Comparison of ENCODE assay signal across 8 cellular contexts in genomic region chr3:42572278-42572677, GRCh38. TPM values are rescaled to one million over a fixed set of nuclear protein-coding genes. Genes with fewer than 3 reads are reported as not detected.
DNase-seq lines count a peak whose midpoint lies in the region; TF ChIP-seq lines count a peak whose summit lies in the region.

No MANE protein-coding gene starts in this region.

- no peak for TF ChIP-seq EP300 in ovary (IDR thresholded peaks at IDR 0.05)

- intact Hi-C loops in A673 (cut with micrococcal nuclease; ENCODE audit: unreplicated experiment) (loop anchor here (10.0 kb wide), 1 partner anchor 173 kb away; no protein-coding TSS in a partner anchor), adrenal gland (cut with DNase I) (no loop called here), ovary (cut with DNase I) (no loop called here)

- TF ChIP-seq POLR2A in adrenal gland (IDR thresholded peaks at IDR 0.05) (no peak), ovary (IDR thresholded peaks at IDR 0.05) (no peak)

- WGBS in adrenal gland, 4 donors = 73 to 84% (median 74%) methylated on average over 3 of the region's 3 CpGs
- 68 to 76% (median 74%) methylated on average over 3 of the region's 3 CpGs for WGBS in ovary, 3 donors

- H3K79me2 ChIP-seq in Loucy (ENCODE audit: insufficient read depth, low read length) = no peaks in the 10 kb centered on the region

- TF ChIP-seq CTCF in A673 (conservative IDR thresholded peaks at IDR 0.05; ENCODE audit: low read depth, low read length) (peak; percentile 39; the same call in 1 of the 2 replicates), Loucy (conservative IDR thresholded peaks at IDR 0.05; ENCODE audit: low read length) (peak; percentile 81), adrenal gland (IDR thresholded peaks at IDR 0.05) (peak in 4 of 6 experiments; percentile 15 to 33 (median 21)), ovary (IDR thresholded peaks at IDR 0.05) (no peak)

- CTCF ChIA-PET in A673 (lab: Charles Lee) = no interaction called here

- H3K36me3 ChIP-seq in A673 (ENCODE audit: insufficient read depth, low read length, poor library complexity, severe bottlenecking) (peaks cover 11% of the 10 kb centered on the region), Loucy (ENCODE audit: insufficient read depth, low read length) (peaks cover 6% of the 10 kb centered on the region; the same call in 1 of the 2 replicates), adrenal gland (replicated peaks in 1 of 2) (peaks cover 0 to 13% of the 10 kb centered on the region in 2 donors), ovary (no peaks in the 10 kb centered on the region)

- H3K27me3 ChIP-seq in A673 (replicated peaks; ENCODE audit: insufficient read depth, low read depth, low read length, poor library complexity) (no peaks in the 10 kb centered on the region), Loucy (ENCODE audit: insufficient read depth, low read length, poor library complexity, severe bottlenecking) (no peaks in the 10 kb centered on the region), adrenal gland (no peaks in the 10 kb centered on the region), ovary (no peaks in the 10 kb centered on the region)

- H3K4me1 ChIP-seq in A673 (ENCODE audit: insufficient read depth, low read length, poor library complexity, severe bottlenecking) (no peaks in the 10 kb centered on the region), Loucy (ENCODE audit: insufficient read depth, low read length, poor library complexity, severe bottlenecking) (no peaks in the 10 kb centered on the region), adrenal gland (replicated peaks in 1 of 2) (no peaks in the 10 kb centered on the region), ovary (ENCODE audit: insufficient read depth) (no peaks in the 10 kb centered on the region)

- no TSS peak for BruUV-seq in A673 (replicated peaks; lab: Mats Ljungman, UMichigan)

- H3K4me3 ChIP-seq in A673 (ENCODE audit: low read depth, low read length, poor library complexity, severe bottlenecking) (no peak overlapping the region), Loucy (ENCODE audit: low read length, poor library complexity, severe bottlenecking) (no peak overlapping the region), adrenal gland (no peak overlapping the region), ovary (no peak overlapping the region)

- POLR2A ChIA-PET in A673 (lab: Charles Lee; ENCODE audit: low non-redundant PET) = no interaction called here

- no peak overlapping the region for H2AFZ ChIP-seq in Loucy (ENCODE audit: low read length)

- no peaks in the 10 kb centered on the region for H3K9me2 ChIP-seq in Loucy (replicated peaks; ENCODE audit: low read depth, low read length)

- peaks cover 5% of the 10 kb centered on the region for H3K9me3 ChIP-seq in A673 (ENCODE audit: low read depth, low read length, poor library complexity, severe bottlenecking)
- peaks cover 7% of the 10 kb centered on the region; the same call in 1 of the 2 replicates for H3K9me3 ChIP-seq in Loucy (ENCODE audit: insufficient read depth, low read depth, low read length)
- no peaks in the 10 kb centered on the region for H3K9me3 ChIP-seq in adrenal gland (replicated peaks in 1 of 3)
- H3K9me3 ChIP-seq in ovary = no peaks in the 10 kb centered on the region

- H3K4me2 ChIP-seq in Loucy (ENCODE audit: low read depth, low read length, poor library complexity, severe bottlenecking) = no peak overlapping the region

- no peaks in the 10 kb centered on the region for H4K20me1 ChIP-seq in Loucy (ENCODE audit: insufficient read depth, low read length, poor library complexity, severe bottlenecking)

- H3F3A ChIP-seq in Loucy (ENCODE audit: low read depth) = no peaks in the 10 kb centered on the region

- DNase-seq in A673 (ENCODE audit: low spot score) (peak; percentile 24), EL (peak; percentile 56), adrenal gland (peak in 2 of 7 donors; percentile 42 to 43), kidney glomerular epithelial cell (lab: John Stamatoyannopoulos, UW) (peak; percentile 17), ovary (no peak), cerebellar nuclear complex (lab: John Stamatoyannopoulos, UW) (no peak)
- no peak for DNase-seq in NK-92 treated with Interleukin-12 subunit alpha and Interleukin-12 subunit beta, amount 100 ng/mL, for 24 hours (lab: John Stamatoyannopoulos, UW)

- no peak overlapping the region for H3K27ac ChIP-seq in A673 (ENCODE audit: low read depth, low read length, poor library complexity, severe bottlenecking)
- H3K27ac ChIP-seq in adrenal gland = no peak overlapping the region
- no peak overlapping the region for H3K27ac ChIP-seq in ovary

- no peak overlapping the region for H3K9ac ChIP-seq in Loucy (ENCODE audit: low read depth, low read length, poor library complexity, severe bottlenecking)

RNA-seq across cellular contexts. Expression of gene SEC22C, which starts 9.5 kb away (rescaled TPM):
- total RNA-seq in A673 (2021) (28.9 and 29.5 TPM in 2 replicates), adrenal gland (10 to 100 TPM; 37.0 to 65.7 (median 43.0) TPM), ovary (10 to 100 TPM; 33.7 to 68.5 (median 46.0) TPM)
- polyA plus RNA-seq in adrenal gland (10 to 100 TPM; 13.7 to 43.1 (median 19.6) TPM), ovary (10 to 100 TPM; 31.4 to 53.7 TPM)

RNA-seq across cellular contexts. Expression of gene SS18L2, which starts 18.4 kb away (rescaled TPM):
- total RNA-seq in A673 (2021) (13.5 and 14.9 TPM in 2 replicates), adrenal gland (10 to 100 TPM; 14.2 to 31.2 (median 19.4) TPM), ovary (10 to 100 TPM; 17.9 to 22.8 (median 20.2) TPM)
- polyA plus RNA-seq in adrenal gland (10 to 100 TPM; 25.8 to 43.0 (median 35.4) TPM), ovary (10 to 100 TPM; 21.9 to 24.5 TPM)

RNA-seq across cellular contexts. Expression of gene NKTR, which starts 28.2 kb away (rescaled TPM):
- 44.8 and 53.1 TPM in 2 replicates for total RNA-seq in A673 (2021)
- total RNA-seq in adrenal gland = 100 to 1,000 TPM in 2 of 8 donors, 10 to 100 TPM in 6; 12.7 to 114 (median 49.4) TPM
- 10 to 100 TPM; 34.3 to 64.7 (median 47.5) TPM for polyA plus RNA-seq in adrenal gland
- total RNA-seq in ovary = 100 to 1,000 TPM in 1 of 7 donors, 10 to 100 TPM in 6; 68.6 to 114 (median 89.7) TPM
- 10 to 100 TPM; 26.2 to 61.5 TPM for polyA plus RNA-seq in ovary

Comparison
In these comparisons a context has a peak if more than half of its experiments do, and no peak if none do; other contexts are left out.
1. DNase-seq: peak in A673 (single experiment), EL (single experiment) and kidney glomerular epithelial cell (single experiment); none in NK-92 treated with Interleukin-12 subunit alpha and Interleukin-12 subunit beta, amount 100 ng/mL, for 24 hours (single experiment), ovary (0 of 5) and cerebellar nuclear complex (0 of 2).
2. CTCF ChIP-seq: peak in A673 (single experiment), Loucy (single experiment) and adrenal gland (4 of 6); none in ovary (0 of 3).